1 cellular context compared by ENCODE assay signal in genomic region chr3:48470286-48470685, GRCh38.
TF ChIP-seq lines count a peak whose summit lies in the region.

No MANE protein-coding gene starts in this region.

TF ChIP-seq in HepG2, 621 proteins besides CTCF, POLR2A, EP300 and RAD21:
- TF ChIP-seq HNRNPL (IDR thresholded peaks at IDR 0.05; ENCODE audit: low read depth, low read length) (peak; percentile 91), KDM1A (CRISPR knock-in tag; IDR thresholded peaks at IDR 0.05) (no peak), ZNF687 (CRISPR knock-in tag; IDR thresholded peaks at IDR 0.05) (peak; percentile 44; the same call in 1 of the 2 replicates), NR2F6 (IDR thresholded peaks at IDR 0.05) (peak; percentile 31; the same call in 1 of the 2 replicates), NR2F6 (CRISPR knock-in tag; IDR thresholded peaks at IDR 0.05) (no peak)
- TF ChIP-seq, protein P1, sequence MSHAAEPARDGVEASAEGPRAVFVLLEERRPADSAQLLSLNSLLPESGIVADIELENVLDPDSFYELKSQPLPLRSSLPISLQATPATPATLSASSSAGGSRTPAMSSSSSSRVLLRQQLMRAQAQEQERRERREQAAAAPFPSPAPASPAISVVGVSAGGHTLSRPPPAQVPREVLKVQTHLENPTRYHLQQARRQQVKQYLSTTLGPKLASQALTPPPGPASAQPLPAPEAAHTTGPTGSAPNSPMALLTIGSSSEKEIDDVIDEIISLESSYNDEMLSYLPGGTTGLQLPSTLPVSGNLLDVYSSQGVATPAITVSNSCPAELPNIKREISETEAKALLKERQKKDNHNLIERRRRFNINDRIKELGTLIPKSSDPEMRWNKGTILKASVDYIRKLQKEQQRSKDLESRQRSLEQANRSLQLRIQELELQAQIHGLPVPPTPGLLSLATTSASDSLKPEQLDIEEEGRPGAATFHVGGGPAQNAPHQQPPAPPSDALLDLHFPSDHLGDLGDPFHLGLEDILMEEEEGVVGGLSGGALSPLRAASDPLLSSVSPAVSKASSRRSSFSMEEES (CRISPR knock-in tag; IDR thresholded peaks at IDR 0.05) = no peak
